ENCODE assay signal across 8 cellular contexts in the genomic region with DNA sequence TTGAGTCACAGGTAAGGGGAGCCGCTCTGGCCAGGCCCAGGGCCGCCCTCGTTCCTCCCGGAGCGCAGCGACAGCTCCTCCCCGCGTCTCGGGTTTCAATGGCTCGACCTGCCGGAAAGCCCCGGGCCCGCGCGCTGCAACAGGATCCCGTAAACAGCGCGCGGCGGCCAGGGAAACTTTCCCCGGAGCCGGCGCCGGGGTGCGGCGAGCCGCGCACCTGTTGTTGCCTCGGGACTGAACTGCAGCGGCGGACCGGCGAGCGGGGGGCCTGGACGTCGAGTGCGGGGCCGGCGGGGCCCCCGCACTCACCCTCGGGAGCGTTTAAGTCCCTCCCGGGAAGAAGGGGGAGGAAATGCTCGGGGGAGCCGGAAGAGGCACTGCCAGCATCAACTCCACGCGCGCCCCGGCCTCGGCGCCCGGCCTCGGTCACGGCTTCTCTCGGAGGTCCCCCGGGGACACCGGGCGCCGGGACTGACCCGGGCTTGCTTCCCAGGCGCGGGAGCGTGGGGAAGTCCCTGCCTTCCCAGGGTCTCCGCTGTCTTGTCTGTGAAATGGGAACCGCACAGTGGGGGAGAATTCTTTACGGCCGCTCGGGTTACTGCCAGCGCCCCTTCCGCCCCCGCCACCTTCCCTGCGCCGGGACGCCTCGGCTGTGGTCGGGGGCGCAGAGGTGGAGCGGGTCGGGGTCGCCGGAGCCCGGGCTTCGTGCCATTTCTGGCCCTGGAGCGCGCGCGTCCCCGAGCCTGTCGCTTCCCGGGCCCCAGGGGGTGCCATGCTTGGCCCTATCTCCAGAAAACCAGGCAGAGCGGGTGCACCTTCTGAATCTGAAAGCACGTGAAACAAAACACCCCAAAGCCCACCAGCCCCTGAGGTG. TPM values are rescaled to one million over a fixed set of nuclear protein-coding genes. Genes with fewer than 3 reads are reported as not detected.
DNase-seq lines count a peak whose midpoint lies in the region; ATAC-seq and TF ChIP-seq lines count a peak whose summit lies in the region.

No MANE protein-coding gene starts in this region.

- TF ChIP-seq POLR2A in vagina (IDR thresholded peaks at IDR 0.05), result no peak

- H3K27me3 Mint-ChIP-seq in activated CD8-positive, alpha-beta T cell treated with anti-CD3 and anti-CD28 coated beads for 36 hours, result peaks cover 24% of the 10 kb centered on the region
- H3K27me3 Mint-ChIP-seq in nephron progenitor cell (ENCODE audit: low read depth, poor library complexity), result peaks cover 21% of the 10 kb centered on the region

- no peak for TF ChIP-seq CTCF in activated CD8-positive, alpha-beta T cell treated with anti-CD3 and anti-CD28 coated beads for 36 hours (IDR thresholded peaks at IDR 0.05)
- TF ChIP-seq CTCF in nephron progenitor cell (IDR thresholded peaks at IDR 0.05) (no peak), vagina (IDR thresholded peaks at IDR 0.05) (no peak)

- peak; percentile 91 for ATAC-seq in HG02588 (IDR thresholded peaks at IDR 0.05; ENCODE audit: unreplicated experiment)
- peak; percentile 96 for ATAC-seq in activated CD8-positive, alpha-beta T cell treated with anti-CD3 and anti-CD28 coated beads for 36 hours

- H3K4me1 Mint-ChIP-seq in activated CD8-positive, alpha-beta T cell treated with anti-CD3 and anti-CD28 coated beads for 36 hours (ENCODE audit: low read depth), result peaks cover 4% of the 10 kb centered on the region
- peaks cover 39% of the 10 kb centered on the region for H3K4me1 Mint-ChIP-seq in nephron progenitor cell

- intact Hi-C loops in activated CD8-positive, alpha-beta T cell treated with anti-CD3 and anti-CD28 coated beads for 36 hours (cut with micrococcal nuclease), result no loop called here
- intact Hi-C loops in vagina (cut with DNase I), result no loop called here

- H3K27me3 ChIP-seq in vagina, result no peaks in the 10 kb centered on the region

- POLR2A ChIA-PET in activated CD8-positive, alpha-beta T cell treated with anti-CD3 and anti-CD28 coated beads for 36 hours (lab: Charles Lee), result no interaction called here

- H3K9me3 Mint-ChIP-seq in activated CD8-positive, alpha-beta T cell treated with anti-CD3 and anti-CD28 coated beads for 36 hours, result no peaks in the 10 kb centered on the region
- no peaks in the 10 kb centered on the region for H3K9me3 Mint-ChIP-seq in nephron progenitor cell

- H3K4me1 ChIP-seq in vagina, result peaks cover 24% of the 10 kb centered on the region

- peak overlapping the region; percentile 67 for H3K4me3 Mint-ChIP-seq in activated CD8-positive, alpha-beta T cell treated with anti-CD3 and anti-CD28 coated beads for 36 hours
- H3K4me3 Mint-ChIP-seq in nephron progenitor cell, result peak overlapping the region; percentile 74

- H3K4me3 ChIP-seq in vagina, result peak overlapping the region; percentile 59 to 61

- H3K36me3 Mint-ChIP-seq in activated CD8-positive, alpha-beta T cell treated with anti-CD3 and anti-CD28 coated beads for 36 hours (ENCODE audit: low read depth), result no peaks in the 10 kb centered on the region
- H3K36me3 Mint-ChIP-seq in nephron progenitor cell (ENCODE audit: low read depth), result no peaks in the 10 kb centered on the region

- DNase-seq in activated gamma-delta T cell treated with Interleukin-2 at 50 U/mL for 16 hours, result peak; percentile 20
- no peak for DNase-seq in activated gamma-delta T cell (lab: John Stamatoyannopoulos, UW)
- peak; percentile 76 for DNase-seq in NCI-H1105 (lab: John Stamatoyannopoulos, UW)
- DNase-seq in activated CD8-positive, alpha-beta T cell treated with anti-CD3 and anti-CD28 coated beads for 36 hours, result peak; percentile 71
- peak; percentile 26 for DNase-seq in fibroblast of gingiva (ENCODE audit: low read depth)
- peak; percentile 86 for DNase-seq in nephron progenitor cell
- peak in 1 of 2 donors; percentile 77 for DNase-seq in vagina (ENCODE audit: extremely low spot score in 2 of 2)

- CTCF ChIA-PET in activated CD8-positive, alpha-beta T cell treated with anti-CD3 and anti-CD28 coated beads for 36 hours (lab: Charles Lee), result interaction anchor here (1.1 kb wide), 1 partner anchor 47 kb away, joined by 3 read pairs; no protein-coding TSS in a partner anchor

- no peaks in the 10 kb centered on the region for H3K36me3 ChIP-seq in vagina

- peak overlapping the region; percentile 57 for H3K27ac Mint-ChIP-seq in activated CD8-positive, alpha-beta T cell treated with anti-CD3 and anti-CD28 coated beads for 36 hours
- no peak overlapping the region for H3K27ac Mint-ChIP-seq in nephron progenitor cell

- H3K27ac ChIP-seq in vagina, result peak overlapping the region; percentile 82

- H3K9me3 ChIP-seq in vagina, result no peaks in the 10 kb centered on the region

RNA-seq across cellular contexts. Expression of a gene that starts 7.4 kb away (rescaled TPM):
- not detected for total RNA-seq in activated CD8-positive, alpha-beta T cell treated with anti-CD3 and anti-CD28 coated beads for 36 hours
- not detected for total RNA-seq in vagina
